Comparison of ENCODE assay signal across 8 cellular contexts in the genomic region with DNA sequence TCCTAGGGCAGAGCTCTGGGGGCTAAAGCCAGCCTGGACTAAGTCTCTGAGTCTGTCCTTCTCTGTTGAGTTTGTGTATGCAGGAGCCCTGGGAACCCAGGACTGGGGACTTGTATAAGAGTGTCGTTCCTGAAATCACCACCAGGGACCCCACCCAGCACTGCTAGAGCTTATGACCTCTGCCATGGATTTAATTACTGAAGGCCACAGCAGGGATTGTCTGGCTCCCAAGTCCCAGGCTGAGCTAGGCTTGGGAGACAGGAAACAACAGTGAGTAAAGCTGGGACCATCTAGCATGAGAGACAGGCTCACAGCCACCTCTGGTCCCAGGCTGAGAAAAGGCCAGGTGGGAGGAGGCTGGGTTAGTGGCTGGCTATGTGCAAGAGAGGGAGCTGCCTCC. TPM values are rescaled to one million over a fixed set of nuclear protein-coding genes. Genes with fewer than 3 reads are reported as not detected.
DNase-seq lines count a peak whose midpoint lies in the region; ATAC-seq and TF ChIP-seq lines count a peak whose summit lies in the region.

No MANE protein-coding gene starts in this region.

- H3K9me3 ChIP-seq in esophagus (ENCODE audit: control insufficient read depth in 2 of 2, insufficient read depth in 1 of 2, low read depth in 1 of 2, low read length in 1 of 2): no peaks in the 10 kb centered on the region
- no peaks in the 10 kb centered on the region for H3K9me3 ChIP-seq in muscle layer of duodenum (ENCODE audit: control insufficient read depth in 1 of 2, low read length in 2 of 2)
- no peaks in the 10 kb centered on the region for H3K9me3 ChIP-seq in transverse colon

- TF ChIP-seq POLR2A in transverse colon (IDR thresholded peaks at IDR 0.05): peak; percentile 49

- peak overlapping the region; percentile 61 to 91 for H3K27ac ChIP-seq in esophagus (ENCODE audit: low read depth in 2 of 2, low read length in 1 of 2)
- peak overlapping the region; percentile 74 for H3K27ac ChIP-seq in muscle layer of duodenum (ENCODE audit: low read length)
- peak overlapping the region; percentile 89 to 95 (median 90) for H3K27ac ChIP-seq in transverse colon

- 0% methylated on average over 1 of the region's 1 CpG for WGBS in esophagus, 2 donors
- WGBS in transverse colon (ENCODE audit: low coverage in 1 of 2), 2 donors: 7% methylated on average over 1 of the region's 1 CpG; no CpG with 5 or more reads in 1 of the 2 donors

- TF ChIP-seq EP300 in transverse colon (IDR thresholded peaks at IDR 0.05; ENCODE audit: low read depth): no peak

- H3K4me1 ChIP-seq in esophagus (ENCODE audit: control insufficient read depth in 2 of 2, insufficient read depth in 2 of 2, low read length in 1 of 2): peaks cover 7 to 24% of the 10 kb centered on the region in 2 donors
- H3K4me1 ChIP-seq in muscle layer of duodenum (ENCODE audit: control insufficient read depth in 1 of 2, insufficient read depth in 2 of 2, low read length in 2 of 2): peaks cover 0 to 44% of the 10 kb centered on the region in 2 donors
- peaks cover 31 to 73% (median 66%) of the 10 kb centered on the region in 4 donors for H3K4me1 ChIP-seq in transverse colon

- TF ChIP-seq CTCF in AG09309 (IDR thresholded peaks at IDR 0.05; ENCODE audit: control insufficient read depth, insufficient read depth, low read depth, low read length, missing control alignments) (peak; percentile 41), transverse colon (IDR thresholded peaks at IDR 0.05) (peak; percentile 62 to 97 (median 71))

- intact Hi-C loops in transverse colon (cut with DNase I; ENCODE audit: low total_unique reads): no loop called here

- ATAC-seq in GM18498 (IDR thresholded peaks at IDR 0.05; ENCODE audit: unreplicated experiment): peak; percentile 47

- H3K27me3 ChIP-seq in esophagus (ENCODE audit: control insufficient read depth in 1 of 2, insufficient read depth in 2 of 2, low read length in 2 of 2) (no peaks in the 10 kb centered on the region), muscle layer of duodenum (ENCODE audit: low read depth, low read length) (no peaks in the 10 kb centered on the region), transverse colon (no peaks in the 10 kb centered on the region)

- H3K4me3 ChIP-seq in AG09309 (ENCODE audit: control insufficient read depth, low read depth, low read length) (no peak overlapping the region), esophagus (ENCODE audit: low read depth in 1 of 2, low read length in 2 of 2) (no peak overlapping the region), muscle layer of duodenum (ENCODE audit: low read depth in 1 of 2, low read length in 2 of 2) (no peak overlapping the region), transverse colon (no peak overlapping the region)

- DNase-seq in AG09309 (ENCODE audit: low read depth) (no peak), NCI-H146 treated with DMSO at 0.1 percent for 48 hours (lab: John Stamatoyannopoulos, UW; ENCODE audit: unreplicated experiment) (peak; percentile 45), transverse colon (peak; percentile 83), cortex of kidney (lab: John Stamatoyannopoulos, UW) (no peak)
- DNase-seq in activated CD4-positive, alpha-beta T cell treated with anti-CD3 and anti-CD28 coated beads, Interleukin-2, amount 50 U/mL, for 1 hour: peak; percentile 43

- in situ Hi-C loops in transverse colon (cut with MboI; ENCODE audit: low pct_ligation_motif_present in 1 of 4, low pct_unique_long_range_greater_than_20kb in 1 of 4, low sequenced_read_pairs in 3 of 4): no loop called here

- H3K36me3 ChIP-seq in esophagus (ENCODE audit: control insufficient read depth in 2 of 2, insufficient read depth in 2 of 2, low read length in 1 of 2): no peaks in the 10 kb centered on the region
- H3K36me3 ChIP-seq in muscle layer of duodenum (ENCODE audit: control insufficient read depth in 1 of 2, insufficient read depth in 2 of 2, low read length in 2 of 2): no peaks in the 10 kb centered on the region
- H3K36me3 ChIP-seq in transverse colon: no peaks in the 10 kb centered on the region

RNA-seq across cellular contexts. Expression of gene TSPAN15, which starts 1.4 kb away (rescaled TPM):
- 10 to 100 TPM in 1 of 2 donors, 1 to 10 TPM in 1; 8.0 to 23.8 TPM for polyA plus RNA-seq in esophagus
- 100 to 1,000 TPM in 3 of 4 donors, 10 to 100 TPM in 1; 97.7 to 152 (median 148) TPM for total RNA-seq in transverse colon

RNA-seq across cellular contexts. Expression of gene TACR2, which starts 33.1 kb away (rescaled TPM):
- polyA plus RNA-seq in esophagus: 1 to 10 TPM; 5.8 to 9.6 TPM
- 100 to 1,000 TPM in 2 of 4 donors, 10 to 100 TPM in 2; 18.9 to 241 (median 78.9) TPM for total RNA-seq in transverse colon

Comparison
In these comparisons a context has a peak if more than half of its experiments do, and no peak if none do; other contexts are left out.
1. DNase-seq: peak in NCI-H146 treated with DMSO at 0.1 percent for 48 hours (single experiment), activated CD4-positive, alpha-beta T cell treated with anti-CD3 and anti-CD28 coated beads, Interleukin-2, amount 50 U/mL, for 1 hour (single experiment) and transverse colon (single experiment); none in AG09309 (single experiment) and cortex of kidney (single experiment).
2. Peak in every context shown above with its lines, with median percentiles within 50 percentile points of each other: H3K27ac ChIP-seq.